Comparison of ENCODE assay signal across 1 cellular context in genomic region chr17:58913971-58914769, GRCh38.
TF ChIP-seq lines count a peak whose summit lies in the region.

No MANE protein-coding gene starts in this region.

TF ChIP-seq in GM12878, 131 proteins besides CTCF, POLR2A, EP300 and RAD21:
- TF ChIP-seq PRDM15 (CRISPR knock-in tag; IDR thresholded peaks at IDR 0.05): no peak
- no peak for TF ChIP-seq NBN (IDR thresholded peaks at IDR 0.05)
- no peak for TF ChIP-seq RELA (IDR thresholded peaks at IDR 0.05; ENCODE audit: borderline replicate concordance, partially characterized antibody)
- TF ChIP-seq IKZF1 (conservative IDR thresholded peaks at IDR 0.05): no peak
- TF ChIP-seq NFXL1 (IDR thresholded peaks at IDR 0.05; ENCODE audit: borderline replicate concordance): peak; percentile 15; the same call in 1 of the 2 replicates
